In genomic region chr5:135551593-135552447, GRCh38 we compare ENCODE assay signal across 8 cellular contexts. TPM values are rescaled to one million over a fixed set of nuclear protein-coding genes. Genes with fewer than 3 reads are reported as not detected.
DNase-seq lines count a peak whose midpoint lies in the region; ATAC-seq and TF ChIP-seq lines count a peak whose summit lies in the region.

No MANE protein-coding gene starts in this region.

- TF ChIP-seq CTCF in natural killer cell (IDR thresholded peaks at IDR 0.05) = peak; percentile 76

- intact Hi-C loops in natural killer cell (cut with micrococcal nuclease) = loop anchor here (1.0 kb wide), 1 partner anchor 86 kb away; no protein-coding TSS in a partner anchor

- peak; percentile 50 for DNase-seq in activated CD4-positive, CD25-positive, alpha-beta regulatory T cell treated with anti-CD3 and anti-CD28 coated beads, Interleukin-2, amount 50 U/mL, for 72 hours
- no peak for DNase-seq in activated CD4-positive, CD25-positive, alpha-beta regulatory T cell (lab: John Stamatoyannopoulos, UW)
- DNase-seq in NCI-H748 treated with DMSO at 0.1 percent for 48 hours (lab: John Stamatoyannopoulos, UW) (peak; percentile 59), erythroblast (lab: John Stamatoyannopoulos, UW) (peak; percentile 78 to 86), natural killer cell (peak; percentile 29), substantia nigra (lab: John Stamatoyannopoulos, UW) (peak in 39 of 49 donors; percentile 5 to 67 (median 44))
- peak in 2 of 3 experiments; percentile 15 to 40 for DNase-seq in activated CD8-positive, alpha-beta memory T cell treated with anti-CD3 and anti-CD28 coated beads for 48 hours (ENCODE audit: low read depth in 2 of 3, low spot score in 2 of 3)

- no peak for TF ChIP-seq POLR2A in erythroblast (IDR thresholded peaks at IDR 0.05; ENCODE audit: low read length)

- peaks cover 27 to 42% of the 10 kb centered on the region in 2 donors for H3K27me3 Mint-ChIP-seq in natural killer cell (ENCODE audit: low read depth in 2 of 2)

- no peaks in the 10 kb centered on the region for H3K36me3 Mint-ChIP-seq in natural killer cell

- no peak overlapping the region for H3K27ac Mint-ChIP-seq in natural killer cell

- no peak overlapping the region for H3K27ac ChIP-seq in substantia nigra (ENCODE audit: low read depth, low read length, poor library complexity, severe bottlenecking)

- no peak overlapping the region for H3K4me3 Mint-ChIP-seq in natural killer cell

- H3K9me3 Mint-ChIP-seq in natural killer cell = no peaks in the 10 kb centered on the region

- H3K4me1 Mint-ChIP-seq in natural killer cell = no peaks in the 10 kb centered on the region

- ATAC-seq in HG03342 (IDR thresholded peaks at IDR 0.05; ENCODE audit: unreplicated experiment) (peak; percentile 73), natural killer cell (peak; percentile 47 to 86 (median 65))

RNA-seq across cellular contexts. Expression of gene NEUROG1, which starts 16.1 kb away (rescaled TPM):
- total RNA-seq in natural killer cell = not detected

RNA-seq across cellular contexts. Expression of gene CXCL14, which starts 27.0 kb away (rescaled TPM):
- total RNA-seq in natural killer cell = not detected

Comparison
In these comparisons a context has a peak if more than half of its experiments do, and no peak if none do; other contexts are left out.
1. DNase-seq: peak in activated CD4-positive, CD25-positive, alpha-beta regulatory T cell treated with anti-CD3 and anti-CD28 coated beads, Interleukin-2, amount 50 U/mL, for 72 hours (single experiment), NCI-H748 treated with DMSO at 0.1 percent for 48 hours (single experiment), activated CD8-positive, alpha-beta memory T cell treated with anti-CD3 and anti-CD28 coated beads for 48 hours (2 of 3), erythroblast (2 of 2), natural killer cell (single experiment) and substantia nigra (39 of 49); none in activated CD4-positive, CD25-positive, alpha-beta regulatory T cell (0 of 4).